1 cellular context compared by ENCODE assay signal in genomic region chr10:104121485-104122272, GRCh38.
TF ChIP-seq lines count a peak whose summit lies in the region.

Gene SFR1, plus strand, starts transcription at chr10:104122171. Its CDS starts 13 bp downstream, at chr10:104122184.

TF ChIP-seq in HepG2, 621 proteins besides CTCF, POLR2A, EP300 and RAD21 (continued from another document and continues in another):
- TF ChIP-seq PRDM10 (CRISPR knock-in tag; IDR thresholded peaks at IDR 0.05; ENCODE audit: low read depth) (peak; percentile 90; the same call in 1 of the 2 replicates), AKAP8 (CRISPR knock-in tag; IDR thresholded peaks at IDR 0.05) (0 out of 2 replicates have a peak, but pooled peaks have one; percentile 32), ATF5 (CRISPR knock-in tag; IDR thresholded peaks at IDR 0.05; ENCODE audit: low read depth) (no peak), HNF1B (CRISPR knock-in tag; IDR thresholded peaks at IDR 0.05) (0 out of 2 replicates have a peak, but pooled peaks have one; percentile 24), SMAD1 (CRISPR knock-in tag; IDR thresholded peaks at IDR 0.05; ENCODE audit: borderline replicate concordance, low read depth) (peak; percentile 84; the same call in 1 of the 2 replicates), NFKB2 (CRISPR knock-in tag; IDR thresholded peaks at IDR 0.05; ENCODE audit: borderline replicate concordance) (0 out of 2 replicates have a peak, but pooled peaks have one; percentile 53), DZIP1 (CRISPR knock-in tag; IDR thresholded peaks at IDR 0.05) (peak; percentile 41; the same call in 1 of the 2 replicates), CENPX (CRISPR knock-in tag; IDR thresholded peaks at IDR 0.05) (no peak), NFAT5 (CRISPR knock-in tag; IDR thresholded peaks at IDR 0.05) (no peak; the same call in 1 of the 2 replicates), MZF1 (CRISPR knock-in tag; IDR thresholded peaks at IDR 0.05; ENCODE audit: borderline replicate concordance) (no peak), ZNF574 (CRISPR knock-in tag; IDR thresholded peaks at IDR 0.05) (peak; percentile 74), ZNF329 (CRISPR knock-in tag; IDR thresholded peaks at IDR 0.05; ENCODE audit: low read depth) (peak; percentile 52; the same call in 1 of the 2 replicates), ZNF839 (CRISPR knock-in tag; IDR thresholded peaks at IDR 0.05; ENCODE audit: borderline replicate concordance) (peak; percentile 89), SP5 (CRISPR knock-in tag; IDR thresholded peaks at IDR 0.05; ENCODE audit: borderline replicate concordance, low read depth) (peak; percentile 69; the same call in 1 of the 2 replicates), SRY (CRISPR knock-in tag; IDR thresholded peaks at IDR 0.05) (peak; percentile 86; the same call in 1 of the 2 replicates), ZNF724P (CRISPR knock-in tag; IDR thresholded peaks at IDR 0.05; ENCODE audit: borderline replicate concordance) (peak; percentile 70; the same call in 1 of the 2 replicates), ARID3A (IDR thresholded peaks at IDR 0.05; ENCODE audit: low read depth, low read length) (no peak), KDM3A (CRISPR knock-in tag; IDR thresholded peaks at IDR 0.05; ENCODE audit: low read depth) (peak; percentile 61; the same call in 1 of the 2 replicates), ZNF501 (CRISPR knock-in tag; IDR thresholded peaks at IDR 0.05) (peak; percentile 79), PLSCR1 (CRISPR knock-in tag; IDR thresholded peaks at IDR 0.05; ENCODE audit: borderline replicate concordance) (no peak), ZBTB33 (CRISPR knock-in tag; IDR thresholded peaks at IDR 0.05) (no peak), NCOA1 (CRISPR knock-in tag; IDR thresholded peaks at IDR 0.05) (peak; percentile 80; the same call in 1 of the 2 replicates), MEIS2 (CRISPR knock-in tag; IDR thresholded peaks at IDR 0.05) (0 out of 2 replicates have a peak, but pooled peaks have one; percentile 44)
